Comparison of ENCODE assay signal across 10 cellular contexts in the genomic region with DNA sequence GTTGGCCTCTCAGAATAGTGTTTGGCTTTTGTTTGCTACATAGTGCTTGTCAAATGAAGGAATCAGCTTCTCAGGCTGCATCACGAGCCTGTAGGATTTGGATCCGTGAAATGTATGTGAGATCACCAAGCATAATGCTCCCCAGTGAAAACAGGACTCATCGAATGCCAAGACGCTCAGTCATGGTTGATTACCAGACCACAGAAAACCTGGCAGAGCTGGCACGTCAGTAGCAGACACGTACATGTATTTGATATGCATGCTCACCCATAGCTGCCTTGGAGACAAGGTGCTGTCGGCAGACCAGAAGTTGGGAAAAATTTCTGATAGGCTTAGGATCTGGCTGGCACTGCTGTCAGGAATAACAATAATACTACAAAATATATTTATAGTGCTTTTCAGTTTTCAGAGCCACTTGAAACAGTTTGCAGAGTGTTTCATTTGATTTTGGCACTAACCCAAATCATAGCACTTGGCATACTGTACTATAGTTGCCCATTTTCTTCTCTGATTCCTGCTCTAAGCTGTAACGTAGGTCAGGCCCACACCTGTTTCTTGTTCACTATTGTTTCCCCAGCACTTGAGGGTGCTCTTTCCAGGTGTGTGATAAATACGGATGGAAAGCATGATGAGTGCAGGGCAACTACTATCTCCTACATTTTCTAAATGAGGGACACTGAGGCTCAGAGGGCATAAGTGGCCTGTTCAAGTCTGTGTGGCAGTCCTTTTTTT.
A peak's percentile ranks its signal among the peaks of the same experiment; 100 is the strongest.
DNase-seq lines count a peak whose midpoint lies in the region; ATAC-seq and TF ChIP-seq lines count a peak whose summit lies in the region.
"Had no signal": no experiment of that assay in that cellular context is flagged by ENCODE, and none has a peak within 500 bp of the region (broad histone marks: within the 10 kb centered on the region; RNA-seq: fewer than 3 reads in every experiment).

No MANE protein-coding gene starts in this region.

- H3K27ac Mint-ChIP-seq in stimulated activated memory B cell treated with anti-CD40 and anti-IgM and Interleukin-4, amounts not matched to agents 10 μg/mL and 1 μg/mL and 100 μg/mL, for 72 hours: no peak overlapping the region

- ATAC-seq in GM19328 (IDR thresholded peaks at IDR 0.05; ENCODE audit: unreplicated experiment) (no peak), GM18858 (IDR thresholded peaks at IDR 0.05; ENCODE audit: unreplicated experiment) (no peak)
- no peak for ATAC-seq in stimulated activated memory B cell treated with anti-CD40 and anti-IgM and Interleukin-4, amounts not matched to agents 10 μg/mL and 1 μg/mL and 100 μg/mL, for 72 hours

- no peak overlapping the region for H3K4me3 Mint-ChIP-seq in stimulated activated memory B cell treated with anti-CD40 and anti-IgM and Interleukin-4, amounts not matched to agents 10 μg/mL and 1 μg/mL and 100 μg/mL, for 72 hours

- H3K36me3 Mint-ChIP-seq in stimulated activated memory B cell treated with anti-CD40 and anti-IgM and Interleukin-4, amounts not matched to agents 10 μg/mL and 1 μg/mL and 100 μg/mL, for 72 hours: peaks cover 14% of the 10 kb centered on the region

- H3K4me3 ChIP-seq in AG10803 (ENCODE audit: low read length): no peak overlapping the region

- no peaks in the 10 kb centered on the region for H3K9me3 Mint-ChIP-seq in stimulated activated memory B cell treated with anti-CD40 and anti-IgM and Interleukin-4, amounts not matched to agents 10 μg/mL and 1 μg/mL and 100 μg/mL, for 72 hours

- TF ChIP-seq CTCF in AG10803 (conservative IDR thresholded peaks at IDR 0.05; ENCODE audit: low read length): no peak

- H3K27me3 Mint-ChIP-seq in stimulated activated memory B cell treated with anti-CD40 and anti-IgM and Interleukin-4, amounts not matched to agents 10 μg/mL and 1 μg/mL and 100 μg/mL, for 72 hours: no peaks in the 10 kb centered on the region

- DNase-seq in AG10803 (ENCODE audit: low read depth) (peak; percentile 94), NCI-H1436 (lab: John Stamatoyannopoulos, UW) (peak; percentile 30), islet precursor cell (peak; percentile 60), NK-92 (lab: John Stamatoyannopoulos, UW; ENCODE audit: unreplicated experiment) (no peak)
- DNase-seq: activated T-cell treated with anti-CD3 and anti-CD28 coated beads, Interleukin-2, amount 50 U/mL, for 1 hour; GDM1 had no signal

- H3K4me1 Mint-ChIP-seq in stimulated activated memory B cell treated with anti-CD40 and anti-IgM and Interleukin-4, amounts not matched to agents 10 μg/mL and 1 μg/mL and 100 μg/mL, for 72 hours: peaks cover 17% of the 10 kb centered on the region

- H3K27ac ChIP-seq in angular gyrus (ENCODE audit: low read depth, low read length): peak overlapping the region; percentile 38
